15 cellular contexts compared by ENCODE assay signal in the genomic region with DNA sequence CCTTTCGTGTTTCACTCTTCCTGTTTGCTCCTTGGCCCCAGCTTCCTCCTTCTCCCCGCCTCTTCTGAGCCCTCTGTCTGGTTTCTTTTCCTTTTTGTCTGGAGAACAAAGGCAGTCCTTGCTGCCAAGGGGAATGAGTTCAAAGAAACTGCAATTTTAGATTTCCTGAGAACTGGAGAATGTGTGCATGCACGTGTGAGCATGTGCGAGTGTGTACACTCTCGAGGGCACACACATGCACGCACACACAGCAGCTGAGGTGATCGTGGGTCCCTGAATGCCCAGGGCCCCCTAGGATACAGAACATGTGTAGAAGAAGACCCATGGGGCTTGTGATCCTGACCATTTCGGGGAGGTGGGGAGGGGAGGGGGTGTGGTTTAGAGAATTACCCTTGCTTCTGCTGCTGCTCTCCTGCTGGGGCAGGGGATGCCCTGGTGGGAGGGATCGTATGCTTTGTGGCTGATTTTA.
DNase-seq lines count a peak whose midpoint lies in the region; ATAC-seq and TF ChIP-seq lines count a peak whose summit lies in the region.
"Had no signal": no experiment of that assay in that cellular context is flagged by ENCODE, and none has a peak within 500 bp of the region (broad histone marks: within the 10 kb centered on the region; RNA-seq: fewer than 3 reads in every experiment).

No MANE protein-coding gene starts in this region.

- peaks cover 24% of the 10 kb centered on the region for H3K4me1 Mint-ChIP-seq in WTC11
- peaks cover 4% of the 10 kb centered on the region for H3K4me1 Mint-ChIP-seq in activated T-helper 17 cell treated with anti-CD3 and anti-CD28 coated beads, Interleukin-2, amount 50 U/mL, for 72 hours

- H3K9me3 Mint-ChIP-seq in WTC11, result no peaks in the 10 kb centered on the region
- no peaks in the 10 kb centered on the region for H3K9me3 Mint-ChIP-seq in activated T-helper 17 cell treated with anti-CD3 and anti-CD28 coated beads, Interleukin-2, amount 50 U/mL, for 72 hours

- H3K4me1 ChIP-seq in HEK293 (ENCODE audit: control insufficient read depth, insufficient read depth, low read length), result no peaks in the 10 kb centered on the region

- CTCF ChIA-PET in HEK293 (lab: Yijun Ruan, JAX) (interaction anchor here (0.8 kb wide), 1 partner anchor 193 kb away, joined by 3 read pairs; no protein-coding TSS in a partner anchor), WTC11 (lab: Charles Lee) (interaction anchor here (1.1 to 1.6 kb wide), 3 partner anchors 16 to 56 kb away, joined by 3 to 6 read pairs (median 6); no protein-coding TSS in a partner anchor)

- DNase-seq in WTC11 (ENCODE audit: low spot score) (peak; percentile 10), iPS-NIHi7 (ENCODE audit: extremely low spot score) (peak; percentile 51), sciatic nerve (ENCODE audit: low spot score) (peak; percentile 39), erythroblast (lab: John Stamatoyannopoulos, UW) (no peak), NCI-H345 treated with DMSO at 0.1 percent for 48 hours (lab: John Stamatoyannopoulos, UW; ENCODE audit: unreplicated experiment) (no peak)
- DNase-seq: amygdala; mammary epithelial cell; NCI-H1417 treated with DMSO at 0.1 percent for 48 hours; NCI-H526; stimulated activated naive CD4-positive, alpha-beta T cell; T1000 had no signal

- no peaks in the 10 kb centered on the region for H3K9me3 ChIP-seq in HEK293 (ENCODE audit: control insufficient read depth, insufficient read depth, low read depth, low read length)

- peak; percentile 33 for ATAC-seq in WTC11
- ATAC-seq in sciatic nerve, result no peak
- no peak for ATAC-seq in activated T-helper 17 cell treated with anti-CD3 and anti-CD28 coated beads, Interleukin-2, amount 50 U/mL, for 72 hours (replicated peaks)

- intact Hi-C loops in sciatic nerve (cut with DNase I), result no loop called here

- TF ChIP-seq CTCF in HEK293 (tag by site-specific recombination; IDR thresholded peaks at IDR 0.05) (no peak), WTC11 (IDR thresholded peaks at IDR 0.05) (no peak)

- H3K36me3 Mint-ChIP-seq in WTC11, result no peaks in the 10 kb centered on the region
- no peaks in the 10 kb centered on the region for H3K36me3 Mint-ChIP-seq in activated T-helper 17 cell treated with anti-CD3 and anti-CD28 coated beads, Interleukin-2, amount 50 U/mL, for 72 hours (ENCODE audit: low read depth)
- H3K36me3 Mint-ChIP-seq: IgD-negative memory B cell had no signal

- H3K27ac ChIP-seq in HEK293 (ENCODE audit: extremely low read depth, low read depth, low read length), result no peak overlapping the region
- H3K27ac ChIP-seq: C4-2B had no signal

- no peak overlapping the region for H3K4me3 ChIP-seq in HEK293 (ENCODE audit: low read depth, low read length)

- no peak for TF ChIP-seq POLR2A in erythroblast (IDR thresholded peaks at IDR 0.05; ENCODE audit: low read length)

- no peaks in the 10 kb centered on the region for H3K36me3 ChIP-seq in HEK293 (ENCODE audit: control insufficient read depth in 2 of 2, insufficient read depth in 1 of 2, low read length in 2 of 2)

- H3K27ac Mint-ChIP-seq in WTC11, result no peak overlapping the region
- no peak overlapping the region for H3K27ac Mint-ChIP-seq in activated T-helper 17 cell treated with anti-CD3 and anti-CD28 coated beads, Interleukin-2, amount 50 U/mL, for 72 hours

- 0 out of 2 replicates have a peak, but pooled peaks cover 2% of the 10 kb centered on the region for H3K27me3 Mint-ChIP-seq in WTC11 (ENCODE audit: low read depth)
- H3K27me3 Mint-ChIP-seq in activated T-helper 17 cell treated with anti-CD3 and anti-CD28 coated beads, Interleukin-2, amount 50 U/mL, for 72 hours, result peaks cover 37% of the 10 kb centered on the region

- H3K4me3 Mint-ChIP-seq in WTC11, result no peak overlapping the region
- no peak overlapping the region for H3K4me3 Mint-ChIP-seq in activated T-helper 17 cell treated with anti-CD3 and anti-CD28 coated beads, Interleukin-2, amount 50 U/mL, for 72 hours
- H3K4me3 Mint-ChIP-seq: IgD-negative memory B cell had no signal

- POLR2A ChIA-PET in HEK293 (lab: Yijun Ruan, JAX), result no interaction called here
- POLR2A ChIA-PET in WTC11 (lab: Charles Lee), result no interaction called here

TF ChIP-seq in HEK293, 187 proteins besides CTCF, POLR2A, EP300 and RAD21:
- TF ChIP-seq ZNF701 (tag by site-specific recombination; IDR thresholded peaks at IDR 0.05) (no peak), ZIC2 (tag by site-specific recombination; IDR thresholded peaks at IDR 0.05) (0 out of 2 replicates have a peak, but pooled peaks have one; percentile 18)

TF ChIP-seq in WTC11, 78 proteins besides CTCF, POLR2A, EP300 and RAD21 (continues in another document):
- no peak for TF ChIP-seq TEAD4 (CRISPR knock-in tag; IDR thresholded peaks at IDR 0.05)
- TF ChIP-seq SMAD4 (CRISPR knock-in tag; IDR thresholded peaks at IDR 0.05), result no peak
- TF ChIP-seq, protein P1, sequence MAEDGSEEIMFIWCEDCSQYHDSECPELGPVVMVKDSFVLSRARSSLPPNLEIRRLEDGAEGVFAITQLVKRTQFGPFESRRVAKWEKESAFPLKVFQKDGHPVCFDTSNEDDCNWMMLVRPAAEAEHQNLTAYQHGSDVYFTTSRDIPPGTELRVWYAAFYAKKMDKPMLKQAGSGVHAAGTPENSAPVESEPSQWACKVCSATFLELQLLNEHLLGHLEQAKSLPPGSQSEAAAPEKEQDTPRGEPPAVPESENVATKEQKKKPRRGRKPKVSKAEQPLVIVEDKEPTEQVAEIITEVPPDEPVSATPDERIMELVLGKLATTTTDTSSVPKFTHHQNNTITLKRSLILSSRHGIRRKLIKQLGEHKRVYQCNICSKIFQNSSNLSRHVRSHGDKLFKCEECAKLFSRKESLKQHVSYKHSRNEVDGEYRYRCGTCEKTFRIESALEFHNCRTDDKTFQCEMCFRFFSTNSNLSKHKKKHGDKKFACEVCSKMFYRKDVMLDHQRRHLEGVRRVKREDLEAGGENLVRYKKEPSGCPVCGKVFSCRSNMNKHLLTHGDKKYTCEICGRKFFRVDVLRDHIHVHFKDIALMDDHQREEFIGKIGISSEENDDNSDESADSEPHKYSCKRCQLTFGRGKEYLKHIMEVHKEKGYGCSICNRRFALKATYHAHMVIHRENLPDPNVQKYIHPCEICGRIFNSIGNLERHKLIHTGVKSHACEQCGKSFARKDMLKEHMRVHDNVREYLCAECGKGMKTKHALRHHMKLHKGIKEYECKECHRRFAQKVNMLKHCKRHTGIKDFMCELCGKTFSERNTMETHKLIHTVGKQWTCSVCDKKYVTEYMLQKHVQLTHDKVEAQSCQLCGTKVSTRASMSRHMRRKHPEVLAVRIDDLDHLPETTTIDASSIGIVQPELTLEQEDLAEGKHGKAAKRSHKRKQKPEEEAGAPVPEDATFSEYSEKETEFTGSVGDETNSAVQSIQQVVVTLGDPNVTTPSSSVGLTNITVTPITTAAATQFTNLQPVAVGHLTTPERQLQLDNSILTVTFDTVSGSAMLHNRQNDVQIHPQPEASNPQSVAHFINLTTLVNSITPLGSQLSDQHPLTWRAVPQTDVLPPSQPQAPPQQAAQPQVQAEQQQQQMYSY (CRISPR knock-in tag; IDR thresholded peaks at IDR 0.05), result no peak
- TF ChIP-seq, protein P2, sequence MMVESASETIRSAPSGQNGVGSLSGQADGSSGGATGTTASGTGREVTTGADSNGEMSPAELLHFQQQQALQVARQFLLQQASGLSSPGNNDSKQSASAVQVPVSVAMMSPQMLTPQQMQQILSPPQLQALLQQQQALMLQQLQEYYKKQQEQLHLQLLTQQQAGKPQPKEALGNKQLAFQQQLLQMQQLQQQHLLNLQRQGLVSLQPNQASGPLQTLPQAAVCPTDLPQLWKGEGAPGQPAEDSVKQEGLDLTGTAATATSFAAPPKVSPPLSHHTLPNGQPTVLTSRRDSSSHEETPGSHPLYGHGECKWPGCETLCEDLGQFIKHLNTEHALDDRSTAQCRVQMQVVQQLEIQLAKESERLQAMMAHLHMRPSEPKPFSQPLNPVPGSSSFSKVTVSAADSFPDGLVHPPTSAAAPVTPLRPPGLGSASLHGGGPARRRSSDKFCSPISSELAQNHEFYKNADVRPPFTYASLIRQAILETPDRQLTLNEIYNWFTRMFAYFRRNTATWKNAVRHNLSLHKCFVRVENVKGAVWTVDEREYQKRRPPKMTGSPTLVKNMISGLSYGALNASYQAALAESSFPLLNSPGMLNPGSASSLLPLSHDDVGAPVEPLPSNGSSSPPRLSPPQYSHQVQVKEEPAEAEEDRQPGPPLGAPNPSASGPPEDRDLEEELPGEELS (CRISPR knock-in tag; IDR thresholded peaks at IDR 0.05), result no peak
- no peak for TF ChIP-seq NR1H2 (CRISPR knock-in tag; IDR thresholded peaks at IDR 0.05)
- no peak for TF ChIP-seq ZNF423 (CRISPR knock-in tag; IDR thresholded peaks at IDR 0.05)
- TF ChIP-seq, protein P3, sequence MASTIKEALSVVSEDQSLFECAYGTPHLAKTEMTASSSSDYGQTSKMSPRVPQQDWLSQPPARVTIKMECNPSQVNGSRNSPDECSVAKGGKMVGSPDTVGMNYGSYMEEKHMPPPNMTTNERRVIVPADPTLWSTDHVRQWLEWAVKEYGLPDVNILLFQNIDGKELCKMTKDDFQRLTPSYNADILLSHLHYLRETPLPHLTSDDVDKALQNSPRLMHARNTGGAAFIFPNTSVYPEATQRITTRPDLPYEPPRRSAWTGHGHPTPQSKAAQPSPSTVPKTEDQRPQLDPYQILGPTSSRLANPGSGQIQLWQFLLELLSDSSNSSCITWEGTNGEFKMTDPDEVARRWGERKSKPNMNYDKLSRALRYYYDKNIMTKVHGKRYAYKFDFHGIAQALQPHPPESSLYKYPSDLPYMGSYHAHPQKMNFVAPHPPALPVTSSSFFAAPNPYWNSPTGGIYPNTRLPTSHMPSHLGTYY (CRISPR knock-in tag; IDR thresholded peaks at IDR 0.05), result no peak
- TF ChIP-seq, protein P4, sequence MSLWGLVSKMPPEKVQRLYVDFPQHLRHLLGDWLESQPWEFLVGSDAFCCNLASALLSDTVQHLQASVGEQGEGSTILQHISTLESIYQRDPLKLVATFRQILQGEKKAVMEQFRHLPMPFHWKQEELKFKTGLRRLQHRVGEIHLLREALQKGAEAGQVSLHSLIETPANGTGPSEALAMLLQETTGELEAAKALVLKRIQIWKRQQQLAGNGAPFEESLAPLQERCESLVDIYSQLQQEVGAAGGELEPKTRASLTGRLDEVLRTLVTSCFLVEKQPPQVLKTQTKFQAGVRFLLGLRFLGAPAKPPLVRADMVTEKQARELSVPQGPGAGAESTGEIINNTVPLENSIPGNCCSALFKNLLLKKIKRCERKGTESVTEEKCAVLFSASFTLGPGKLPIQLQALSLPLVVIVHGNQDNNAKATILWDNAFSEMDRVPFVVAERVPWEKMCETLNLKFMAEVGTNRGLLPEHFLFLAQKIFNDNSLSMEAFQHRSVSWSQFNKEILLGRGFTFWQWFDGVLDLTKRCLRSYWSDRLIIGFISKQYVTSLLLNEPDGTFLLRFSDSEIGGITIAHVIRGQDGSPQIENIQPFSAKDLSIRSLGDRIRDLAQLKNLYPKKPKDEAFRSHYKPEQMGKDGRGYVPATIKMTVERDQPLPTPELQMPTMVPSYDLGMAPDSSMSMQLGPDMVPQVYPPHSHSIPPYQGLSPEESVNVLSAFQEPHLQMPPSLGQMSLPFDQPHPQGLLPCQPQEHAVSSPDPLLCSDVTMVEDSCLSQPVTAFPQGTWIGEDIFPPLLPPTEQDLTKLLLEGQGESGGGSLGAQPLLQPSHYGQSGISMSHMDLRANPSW (CRISPR knock-in tag; conservative IDR thresholded peaks at IDR 0.05; ENCODE audit: low read depth), result no peak
- no peak for TF ChIP-seq ZNF671 (CRISPR knock-in tag; IDR thresholded peaks at IDR 0.05)

Comparison
In these comparisons a context has a peak if more than half of its experiments do, and no peak if none do; other contexts are left out.
1. DNase-seq: peak in WTC11 (single experiment), iPS-NIHi7 (single experiment) and sciatic nerve (single experiment); none in erythroblast (0 of 2) and NCI-H345 treated with DMSO at 0.1 percent for 48 hours (single experiment).